ENCODE assay signal across 11 cellular contexts in the genomic region with DNA sequence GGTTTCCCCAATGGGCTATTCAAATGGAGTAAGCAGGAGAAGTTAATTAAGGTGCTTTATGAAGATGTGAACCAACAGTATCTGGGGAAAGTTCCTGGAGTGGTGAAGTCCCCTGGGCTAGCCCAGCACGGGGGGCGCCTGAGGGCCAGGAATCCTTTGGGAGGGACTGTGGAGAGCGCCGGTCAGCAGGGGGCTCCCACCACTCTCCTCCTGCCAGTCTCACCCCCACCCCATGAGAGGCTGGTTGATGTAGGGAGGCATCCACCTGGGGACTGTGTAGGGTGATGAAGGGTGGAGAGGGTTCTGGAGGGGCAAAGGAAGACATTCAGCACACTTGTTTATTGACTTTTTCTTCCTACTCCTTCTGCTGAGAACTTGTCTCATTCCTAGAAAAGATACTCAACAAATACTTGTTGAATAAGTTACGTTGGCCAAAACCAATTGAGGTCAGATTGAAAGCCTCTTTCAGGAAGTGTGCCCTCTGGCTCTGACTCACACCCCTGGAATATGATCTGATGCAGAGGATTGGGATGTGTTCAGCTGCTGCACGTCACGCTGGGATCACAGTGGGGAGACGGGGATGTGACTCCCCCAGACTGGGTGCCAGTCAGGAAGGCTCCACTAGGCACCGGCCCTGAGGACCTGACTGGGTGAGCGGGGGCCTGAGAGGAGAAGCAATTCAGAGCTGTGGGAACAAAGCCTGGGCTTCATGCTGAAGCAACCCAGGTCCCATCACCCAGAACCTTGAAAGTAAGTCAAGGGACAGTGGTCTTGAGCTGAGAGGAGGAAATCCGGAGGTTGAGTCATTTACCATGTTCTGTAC. TPM values are rescaled to one million over a fixed set of nuclear protein-coding genes. Genes with fewer than 3 reads are reported as not detected.
DNase-seq lines count a peak whose midpoint lies in the region; ATAC-seq and TF ChIP-seq lines count a peak whose summit lies in the region.
"Had no signal": no experiment of that assay in that cellular context is flagged by ENCODE, and none has a peak within 500 bp of the region (broad histone marks: within the 10 kb centered on the region; RNA-seq: fewer than 3 reads in every experiment).

No MANE protein-coding gene starts in this region.

- no peak overlapping the region for H3K4me3 Mint-ChIP-seq in natural killer cell treated with Interleukin-12 subunit alpha and Interleukin-12 subunit beta and Interleukin-15 and Interleukin-18, amount 100 ng/mL, for 72 hours
- no peak overlapping the region for H3K4me3 Mint-ChIP-seq in natural killer cell

- no peaks in the 10 kb centered on the region for H3K4me1 Mint-ChIP-seq in natural killer cell treated with Interleukin-12 subunit alpha and Interleukin-12 subunit beta and Interleukin-15 and Interleukin-18, amount 100 ng/mL, for 72 hours (ENCODE audit: low read depth in 2 of 2)
- no peaks in the 10 kb centered on the region for H3K4me1 Mint-ChIP-seq in natural killer cell

- no peak for ATAC-seq in natural killer cell treated with Interleukin-12 subunit alpha and Interleukin-12 subunit beta and Interleukin-15 and Interleukin-18, amount 100 ng/mL, for 72 hours
- ATAC-seq in natural killer cell (no peak), HG03095 (IDR thresholded peaks at IDR 0.05; ENCODE audit: unreplicated experiment) (no peak)

- peak; percentile 49 for DNase-seq in natural killer cell treated with Interleukin-12 subunit alpha and Interleukin-12 subunit beta and Interleukin-15 and Interleukin-18, amount 100 ng/mL, for 72 hours (ENCODE audit: low spot score)
- no peak for DNase-seq in natural killer cell
- peak; percentile 92 to 93 for DNase-seq in SW 1271 (lab: John Stamatoyannopoulos, UW)
- peak; percentile 98 for DNase-seq in foreskin fibroblast
- DNase-seq in inferior parietal cortex (ENCODE audit: extremely low spot score), result no peak
- no peak for DNase-seq in NCI-H446 (lab: John Stamatoyannopoulos, UW)
- DNase-seq in GM13977 (ENCODE audit: low spot score), result no peak
- DNase-seq: cerebellar nuclear complex had no signal

- H3K36me3 Mint-ChIP-seq in natural killer cell treated with Interleukin-12 subunit alpha and Interleukin-12 subunit beta and Interleukin-15 and Interleukin-18, amount 100 ng/mL, for 72 hours, result no peaks in the 10 kb centered on the region
- H3K36me3 Mint-ChIP-seq in natural killer cell, result no peaks in the 10 kb centered on the region

- no peak overlapping the region for H3K4me3 ChIP-seq in foreskin fibroblast (ENCODE audit: low read depth in 1 of 2, low read length in 2 of 2)

- no peaks in the 10 kb centered on the region for H3K9me3 Mint-ChIP-seq in natural killer cell treated with Interleukin-12 subunit alpha and Interleukin-12 subunit beta and Interleukin-15 and Interleukin-18, amount 100 ng/mL, for 72 hours
- H3K9me3 Mint-ChIP-seq in natural killer cell, result no peaks in the 10 kb centered on the region

- no peak overlapping the region for H3K27ac Mint-ChIP-seq in natural killer cell treated with Interleukin-12 subunit alpha and Interleukin-12 subunit beta and Interleukin-15 and Interleukin-18, amount 100 ng/mL, for 72 hours
- H3K27ac Mint-ChIP-seq in natural killer cell, result no peak overlapping the region

- intact Hi-C loops in natural killer cell (cut with micrococcal nuclease), result no loop called here

- TF ChIP-seq CTCF in natural killer cell (IDR thresholded peaks at IDR 0.05), result no peak
- TF ChIP-seq CTCF in foreskin fibroblast (IDR thresholded peaks at IDR 0.05; ENCODE audit: low read depth, low read length), result no peak
- TF ChIP-seq CTCF in GM13977 (IDR thresholded peaks at IDR 0.05; ENCODE audit: extremely low read depth, insufficient read depth, missing control alignments), result no peak

- in situ Hi-C loops in GM13977 (cut with MboI; ENCODE audit: low pct_unique_long_range_greater_than_20kb, low sequenced_read_pairs, unreplicated experiment), result no loop called here

- H3K27me3 Mint-ChIP-seq in natural killer cell treated with Interleukin-12 subunit alpha and Interleukin-12 subunit beta and Interleukin-15 and Interleukin-18, amount 100 ng/mL, for 72 hours, result peaks cover 7 to 8% of the 10 kb centered on the region in 2 donors
- peaks cover 0 to 10% of the 10 kb centered on the region in 2 donors for H3K27me3 Mint-ChIP-seq in natural killer cell (ENCODE audit: low read depth in 2 of 2)

RNA-seq across cellular contexts. Expression of a gene that starts 4.2 kb away (rescaled TPM):
- total RNA-seq in natural killer cell treated with Interleukin-12 subunit alpha and Interleukin-12 subunit beta and Interleukin-15 and Interleukin-18, amount 100 ng/mL, for 72 hours, result not detected
- total RNA-seq in natural killer cell, result not detected
- total RNA-seq: G401 had no signal

RNA-seq across cellular contexts. Expression of a gene that starts 10.1 kb away (rescaled TPM):
- total RNA-seq in natural killer cell treated with Interleukin-12 subunit alpha and Interleukin-12 subunit beta and Interleukin-15 and Interleukin-18, amount 100 ng/mL, for 72 hours, result not detected
- total RNA-seq in natural killer cell, result not detected
- total RNA-seq: G401; T-helper 1 cell treated with Interleukin-12 subunit alpha and Interleukin-12 subunit beta and Interleukin-4 antibody, amounts not matched to agents 30 ng/mL and 1 ng/mL, for 36 hours had no signal

RNA-seq across cellular contexts. Expression of a gene that starts 19.6 kb away (rescaled TPM):
- total RNA-seq in natural killer cell treated with Interleukin-12 subunit alpha and Interleukin-12 subunit beta and Interleukin-15 and Interleukin-18, amount 100 ng/mL, for 72 hours, result 10 to 100 TPM; 41.2 to 55.2 TPM
- total RNA-seq in natural killer cell, result 10 to 100 TPM; 10.6 to 19.0 (median 14.7) TPM

RNA-seq across cellular contexts. Expression of a gene that starts 19.9 kb away (rescaled TPM):
- total RNA-seq in natural killer cell treated with Interleukin-12 subunit alpha and Interleukin-12 subunit beta and Interleukin-15 and Interleukin-18, amount 100 ng/mL, for 72 hours, result 100 to 1,000 TPM; 186 to 250 TPM
- 100 to 1,000 TPM; 321 to 395 (median 347) TPM for total RNA-seq in natural killer cell

RNA-seq across cellular contexts. Expression of a gene that starts 57.6 kb away (rescaled TPM):
- total RNA-seq in natural killer cell treated with Interleukin-12 subunit alpha and Interleukin-12 subunit beta and Interleukin-15 and Interleukin-18, amount 100 ng/mL, for 72 hours, result 1 to 10 TPM in 1 of 2 donors, under 1 TPM in 1; 0.73 to 1.0 TPM
- 1 to 10 TPM; 1.9 to 4.9 (median 2.8) TPM for total RNA-seq in natural killer cell

Comparison
In these comparisons a context has a peak if more than half of its experiments do, and no peak if none do; other contexts are left out.
1. DNase-seq: peak in natural killer cell treated with Interleukin-12 subunit alpha and Interleukin-12 subunit beta and Interleukin-15 and Interleukin-18, amount 100 ng/mL, for 72 hours (single experiment), SW 1271 (2 of 2) and foreskin fibroblast (2 of 2); none in natural killer cell (single experiment), inferior parietal cortex (single experiment), NCI-H446 (0 of 2) and GM13977 (single experiment).